Comparison of ENCODE assay signal across 1 cellular context in the genomic region with DNA sequence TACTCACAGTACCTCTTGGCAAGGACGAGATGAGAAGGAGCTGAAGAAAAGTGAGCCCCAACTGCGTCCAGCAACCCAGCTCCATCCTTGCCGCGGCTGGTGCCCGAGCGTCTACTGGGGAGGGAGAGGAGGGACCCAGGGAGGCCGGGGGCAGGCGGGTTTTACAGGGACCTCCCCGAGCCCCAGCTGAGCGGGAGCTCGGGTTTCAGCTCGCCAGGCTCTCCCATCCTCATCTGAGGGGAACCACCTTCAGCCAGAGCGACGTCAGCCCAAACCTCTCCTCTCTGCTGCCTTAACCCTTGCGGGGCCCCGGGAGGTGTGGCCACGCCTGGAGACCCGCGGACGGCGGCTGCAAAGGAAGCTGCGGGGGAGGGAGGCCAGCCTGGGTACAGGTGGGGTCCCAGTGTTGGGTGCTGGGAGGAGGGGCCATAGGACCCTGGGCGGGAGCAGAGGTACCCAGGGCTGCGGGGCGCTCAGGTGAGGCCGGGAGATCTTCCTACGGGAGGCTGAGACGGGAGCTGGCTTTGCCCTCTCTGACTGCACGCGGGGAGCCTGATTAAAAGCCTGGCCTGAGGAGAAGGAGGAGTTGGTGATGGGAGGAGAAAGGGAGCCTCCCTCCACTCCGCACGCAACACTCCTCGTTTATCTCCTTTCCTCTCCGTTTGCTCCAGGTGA.
TF ChIP-seq lines count a peak whose summit lies in the region.

A gene with protein sequence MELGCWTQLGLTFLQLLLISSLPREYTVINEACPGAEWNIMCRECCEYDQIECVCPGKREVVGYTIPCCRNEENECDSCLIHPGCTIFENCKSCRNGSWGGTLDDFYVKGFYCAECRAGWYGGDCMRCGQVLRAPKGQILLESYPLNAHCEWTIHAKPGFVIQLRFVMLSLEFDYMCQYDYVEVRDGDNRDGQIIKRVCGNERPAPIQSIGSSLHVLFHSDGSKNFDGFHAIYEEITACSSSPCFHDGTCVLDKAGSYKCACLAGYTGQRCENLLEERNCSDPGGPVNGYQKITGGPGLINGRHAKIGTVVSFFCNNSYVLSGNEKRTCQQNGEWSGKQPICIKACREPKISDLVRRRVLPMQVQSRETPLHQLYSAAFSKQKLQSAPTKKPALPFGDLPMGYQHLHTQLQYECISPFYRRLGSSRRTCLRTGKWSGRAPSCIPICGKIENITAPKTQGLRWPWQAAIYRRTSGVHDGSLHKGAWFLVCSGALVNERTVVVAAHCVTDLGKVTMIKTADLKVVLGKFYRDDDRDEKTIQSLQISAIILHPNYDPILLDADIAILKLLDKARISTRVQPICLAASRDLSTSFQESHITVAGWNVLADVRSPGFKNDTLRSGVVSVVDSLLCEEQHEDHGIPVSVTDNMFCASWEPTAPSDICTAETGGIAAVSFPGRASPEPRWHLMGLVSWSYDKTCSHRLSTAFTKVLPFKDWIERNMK (minus strand): TSS at position 116 of the 675 bp plus-strand sequence. CDS start 31 bp downstream, at position 85.

TF ChIP-seq in H1, 55 proteins besides CTCF, POLR2A, EP300 and RAD21:
- TF ChIP-seq SIX5 (IDR thresholded peaks at IDR 0.05; ENCODE audit: low read depth, low read length), result no peak
- no peak for TF ChIP-seq KDM1A (IDR thresholded peaks at IDR 0.05; ENCODE audit: borderline replicate concordance, low read length)
- TF ChIP-seq HDAC6 (IDR thresholded peaks at IDR 0.05; ENCODE audit: low read depth, low read length), result no peak
- peak; percentile 38 for TF ChIP-seq ASH2L (IDR thresholded peaks at IDR 0.05; ENCODE audit: low read length)
- peak; percentile 86 for TF ChIP-seq KDM4A (IDR thresholded peaks at IDR 0.05; ENCODE audit: low read depth, low read length, severe bottlenecking)
- TF ChIP-seq, protein P1, sequence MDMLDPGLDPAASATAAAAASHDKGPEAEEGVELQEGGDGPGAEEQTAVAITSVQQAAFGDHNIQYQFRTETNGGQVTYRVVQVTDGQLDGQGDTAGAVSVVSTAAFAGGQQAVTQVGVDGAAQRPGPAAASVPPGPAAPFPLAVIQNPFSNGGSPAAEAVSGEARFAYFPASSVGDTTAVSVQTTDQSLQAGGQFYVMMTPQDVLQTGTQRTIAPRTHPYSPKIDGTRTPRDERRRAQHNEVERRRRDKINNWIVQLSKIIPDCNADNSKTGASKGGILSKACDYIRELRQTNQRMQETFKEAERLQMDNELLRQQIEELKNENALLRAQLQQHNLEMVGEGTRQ (IDR thresholded peaks at IDR 0.05; ENCODE audit: low read length), result no peak
- TF ChIP-seq CHD1 (IDR thresholded peaks at IDR 0.05; ENCODE audit: low read depth, low read length), result no peak
- TF ChIP-seq JUN (IDR thresholded peaks at IDR 0.05; ENCODE audit: low read depth, low read length), result no peak
- TF ChIP-seq, protein P2, sequence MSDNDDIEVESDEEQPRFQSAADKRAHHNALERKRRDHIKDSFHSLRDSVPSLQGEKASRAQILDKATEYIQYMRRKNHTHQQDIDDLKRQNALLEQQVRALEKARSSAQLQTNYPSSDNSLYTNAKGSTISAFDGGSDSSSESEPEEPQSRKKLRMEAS (IDR thresholded peaks at IDR 0.05), result peak; percentile 51; the same call in 1 of the 2 replicates
- TF ChIP-seq CBX8 (IDR thresholded peaks at IDR 0.05; ENCODE audit: borderline replicate concordance, low read depth, low read length), result no peak
- peak; percentile 46 for TF ChIP-seq CTBP2 (IDR thresholded peaks at IDR 0.05; ENCODE audit: borderline replicate concordance, insufficient read depth, insufficient read length, low read length)
- TF ChIP-seq SP1 (IDR thresholded peaks at IDR 0.05; ENCODE audit: low read depth, low read length), result no peak
- TF ChIP-seq HDAC2 (IDR thresholded peaks at IDR 0.05; ENCODE audit: borderline replicate concordance in 1 of 2, low read depth in 2 of 2, low read length in 2 of 2), result no peak
- TF ChIP-seq RBBP5 (IDR thresholded peaks at IDR 0.05; ENCODE audit: borderline replicate concordance, low read depth, low read length), result 0 out of 2 replicates have a peak, but pooled peaks have one; percentile 42
- peak; percentile 50; the same call in 1 of the 2 replicates for TF ChIP-seq PHF8 (conservative IDR thresholded peaks at IDR 0.05; ENCODE audit: low read depth, low read length)
- peak; percentile 31; the same call in 1 of the 2 replicates for TF ChIP-seq TAF1 (IDR thresholded peaks at IDR 0.05; ENCODE audit: low read depth, low read length)
- 0 out of 2 replicates have a peak, but pooled peaks have one; percentile 59 for TF ChIP-seq CREB1 (IDR thresholded peaks at IDR 0.05)
- TF ChIP-seq, protein P3, sequence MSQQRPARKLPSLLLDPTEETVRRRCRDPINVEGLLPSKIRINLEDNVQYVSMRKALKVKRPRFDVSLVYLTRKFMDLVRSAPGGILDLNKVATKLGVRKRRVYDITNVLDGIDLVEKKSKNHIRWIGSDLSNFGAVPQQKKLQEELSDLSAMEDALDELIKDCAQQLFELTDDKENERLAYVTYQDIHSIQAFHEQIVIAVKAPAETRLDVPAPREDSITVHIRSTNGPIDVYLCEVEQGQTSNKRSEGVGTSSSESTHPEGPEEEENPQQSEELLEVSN (IDR thresholded peaks at IDR 0.05), result 0 out of 2 replicates have a peak, but pooled peaks have one; percentile 31
